In genomic region chr9:14907360-14907685, GRCh38 we compare ENCODE assay signal across 1 cellular context.
TF ChIP-seq lines count a peak whose summit lies in the region.

No MANE protein-coding gene starts in this region.

TF ChIP-seq in GM23338, 12 proteins besides CTCF, POLR2A, EP300 and RAD21 (continued from another document):
- TF ChIP-seq ZNF462 (CRISPR knock-in tag; IDR thresholded peaks at IDR 0.05) (no peak), NANOG (IDR thresholded peaks at IDR 0.05; ENCODE audit: borderline replicate concordance) (no peak), ZNF331 (CRISPR knock-in tag; IDR thresholded peaks at IDR 0.05; ENCODE audit: low read depth) (no peak)
